ENCODE assay signal across 10 cellular contexts in genomic region chr14:61700104-61700886, GRCh38. TPM values are rescaled to one million over a fixed set of nuclear protein-coding genes. Genes with fewer than 3 reads are reported as not detected.
DNase-seq lines count a peak whose midpoint lies in the region; ATAC-seq and TF ChIP-seq lines count a peak whose summit lies in the region.
"Had no signal": no experiment of that assay in that cellular context is flagged by ENCODE, and none has a peak within 500 bp of the region (broad histone marks: within the 10 kb centered on the region; RNA-seq: fewer than 3 reads in every experiment).

No MANE protein-coding gene starts in this region.

- H3K27me3 ChIP-seq in GM23338 (ENCODE audit: insufficient read depth) = no peaks in the 10 kb centered on the region
- H3K27me3 ChIP-seq in adipocyte (replicated peaks; ENCODE audit: control insufficient read depth, insufficient read depth, low read length) = no peaks in the 10 kb centered on the region

- H2AFZ ChIP-seq in GM23338 = no peak overlapping the region

- H3K4me1 Mint-ChIP-seq in GM23338 = peaks cover 63% of the 10 kb centered on the region
- peaks cover 32% of the 10 kb centered on the region for H3K4me1 Mint-ChIP-seq in memory B cell

- H3K36me3 ChIP-seq in GM23338 (ENCODE audit: insufficient read depth) (no peaks in the 10 kb centered on the region; the same call in 1 of the 2 replicates), adipocyte (ENCODE audit: control insufficient read depth, insufficient read depth, low read length, severe bottlenecking) (no peaks in the 10 kb centered on the region)
- H3K36me3 ChIP-seq: left ventricle myocardium inferior had no signal

- H3K4me3 Mint-ChIP-seq in GM23338 (peak overlapping the region; percentile 38), memory B cell (peak overlapping the region; percentile 62)

- H3F3A ChIP-seq in GM23338 (replicated peaks; ENCODE audit: low read depth) = no peaks in the 10 kb centered on the region

- peaks cover 98% of the 10 kb centered on the region for H3K79me2 ChIP-seq in GM23338 (replicated peaks; ENCODE audit: insufficient read depth)

- H4K20me1 ChIP-seq in GM23338 (replicated peaks; ENCODE audit: insufficient read depth) = peaks cover 63% of the 10 kb centered on the region

- DNase-seq in AG10803 (ENCODE audit: low read depth) = no peak
- DNase-seq in GM23338 (ENCODE audit: low spot score) = no peak
- peak; percentile 42 for DNase-seq in adipocyte (ENCODE audit: low read depth)
- DNase-seq in memory B cell (ENCODE audit: low spot score in 2 of 2) = no peak
- no peak for DNase-seq in activated effector memory CD4-positive, alpha-beta T cell treated with Interleukin-2 at 50 U/mL for 16 hours
- DNase-seq in NCI-H1694 (lab: John Stamatoyannopoulos, UW) = no peak
- DNase-seq: cortex of kidney, left ventricle myocardium inferior had no signal

- H3K9ac ChIP-seq in adipocyte (ENCODE audit: low read length) = peak overlapping the region; percentile 97

- H3K4me1 ChIP-seq in GM23338 (ENCODE audit: insufficient read depth) = peaks cover 74% of the 10 kb centered on the region
- H3K4me1 ChIP-seq in adipocyte (ENCODE audit: control insufficient read depth, insufficient read depth, low read length) = peaks cover 34% of the 10 kb centered on the region

- H3K9me3 ChIP-seq in adipocyte (ENCODE audit: control insufficient read depth, low read length) = no peaks in the 10 kb centered on the region
- H3K9me3 ChIP-seq: left ventricle myocardium inferior had no signal

- no peaks in the 10 kb centered on the region for H3K9me2 ChIP-seq in GM23338 (ENCODE audit: insufficient read depth)

- peak overlapping the region; percentile 95 for H3K4me2 ChIP-seq in GM23338

- H3K27ac Mint-ChIP-seq in GM23338 (no peak overlapping the region), memory B cell (no peak overlapping the region)

- peaks cover 10% of the 10 kb centered on the region for H3K36me3 Mint-ChIP-seq in GM23338 (ENCODE audit: low read depth)
- peaks cover 2% of the 10 kb centered on the region for H3K36me3 Mint-ChIP-seq in memory B cell

- ATAC-seq in GM23338 (no peak), memory B cell (ENCODE audit: low read depth) (no peak), HG02970 (IDR thresholded peaks at IDR 0.05; ENCODE audit: low FRiP score, unreplicated experiment) (no peak), GM19467 (IDR thresholded peaks at IDR 0.05; ENCODE audit: unreplicated experiment) (no peak)

- no peak overlapping the region for H3K27ac ChIP-seq in GM23338 (ENCODE audit: low read depth)
- H3K27ac ChIP-seq: left ventricle myocardium inferior had no signal

- H3K4me3 ChIP-seq in AG10803 (ENCODE audit: low read length) = peak overlapping the region; percentile 90
- H3K4me3 ChIP-seq in GM23338 = peak overlapping the region; percentile 93
- H3K4me3 ChIP-seq in adipocyte (ENCODE audit: low read length) = peak overlapping the region; percentile 95

- no peaks in the 10 kb centered on the region for H3K9me3 Mint-ChIP-seq in GM23338
- no peaks in the 10 kb centered on the region for H3K9me3 Mint-ChIP-seq in memory B cell

- no peak for TF ChIP-seq CTCF in AG10803 (conservative IDR thresholded peaks at IDR 0.05; ENCODE audit: low read length)
- TF ChIP-seq CTCF in GM23338 (conservative IDR thresholded peaks at IDR 0.05; ENCODE audit: low read depth in 2 of 2) = no peak

- H3K27me3 Mint-ChIP-seq in GM23338 (ENCODE audit: insufficient read depth, low read depth, poor library complexity) (peaks cover 5% of the 10 kb centered on the region), memory B cell (no peaks in the 10 kb centered on the region)

TF ChIP-seq in GM23338, 12 proteins besides CTCF, POLR2A, EP300 and RAD21:
- no peak for TF ChIP-seq CREB1 (CRISPR knock-in tag; IDR thresholded peaks at IDR 0.05; ENCODE audit: low read depth)
- no peak for TF ChIP-seq JUNB (IDR thresholded peaks at IDR 0.05; ENCODE audit: unreplicated experiment)
- TF ChIP-seq POLR2AphosphoS5 (IDR thresholded peaks at IDR 0.05; ENCODE audit: low read depth) = no peak
- no peak for TF ChIP-seq ETS1 (IDR thresholded peaks at IDR 0.05)
- no peak for TF ChIP-seq EZH2phosphoT487 (IDR thresholded peaks at IDR 0.05; ENCODE audit: unreplicated experiment)
- TF ChIP-seq EZH2 (IDR thresholded peaks at IDR 0.05; ENCODE audit: low read depth, unreplicated experiment) = no peak
- TF ChIP-seq ZNF114 (CRISPR knock-in tag; IDR thresholded peaks at IDR 0.05) = no peak
- no peak for TF ChIP-seq ZNF462 (CRISPR knock-in tag; IDR thresholded peaks at IDR 0.05)
- no peak for TF ChIP-seq NANOG (IDR thresholded peaks at IDR 0.05; ENCODE audit: borderline replicate concordance)

RNA-seq across cellular contexts. Expression of gene HIF1A, which starts 5.0 kb away (rescaled TPM):
- total RNA-seq in GM23338 (2014; rRNA removed; shearing (Covaris generic)) = 242 and 253 TPM in 2 replicates
- 109 and 113 TPM in 2 replicates for polyA plus RNA-seq in GM23338 (2016; fragmentation: Nextera tagmentation; extraction: Ambion mirVana)
